In genomic region chr3:183178512-183178832, GRCh38 we compare ENCODE assay signal across 9 cellular contexts. TPM values are rescaled to one million over a fixed set of nuclear protein-coding genes. Genes with fewer than 3 reads are reported as not detected.
DNase-seq lines count a peak whose midpoint lies in the region; ATAC-seq, FAIRE-seq and TF ChIP-seq lines count a peak whose summit lies in the region.
"Had no signal": no experiment of that assay in that cellular context is flagged by ENCODE, and none has a peak within 500 bp of the region (broad histone marks: within the 10 kb centered on the region; RNA-seq: fewer than 3 reads in every experiment).

No MANE protein-coding gene starts in this region.

- peaks cover 16% of the 10 kb centered on the region for H3K4me1 ChIP-seq in astrocyte (ENCODE audit: insufficient read depth, low read length)
- peaks cover 0 to 8% (median 0%) of the 10 kb centered on the region in 4 donors for H3K4me1 ChIP-seq in right lobe of liver

- H3K4me1 Mint-ChIP-seq in T-helper 1 cell treated with Interleukin-12 subunit alpha and Interleukin-12 subunit beta and Interleukin-4 antibody, amounts not matched to agents 30 μg/mL and 1 μg/mL, for 36 hours (ENCODE audit: low read depth): peaks cover 11% of the 10 kb centered on the region
- no peaks in the 10 kb centered on the region for H3K4me1 Mint-ChIP-seq in astrocyte (ENCODE audit: low read depth, unreplicated experiment)

- peak overlapping the region; percentile 66 for H3K4me3 ChIP-seq in astrocyte (ENCODE audit: insufficient read depth, low read depth, low read length)
- H3K4me3 ChIP-seq in right lobe of liver: peak overlapping the region; percentile 26 to 38 (median 26)

- H3K4me2 ChIP-seq in astrocyte (ENCODE audit: low read length): peak overlapping the region; percentile 97

- TF ChIP-seq POLR2A in right lobe of liver (IDR thresholded peaks at IDR 0.05): no peak

- H3K27me3 Mint-ChIP-seq in T-helper 1 cell treated with Interleukin-12 subunit alpha and Interleukin-12 subunit beta and Interleukin-4 antibody, amounts not matched to agents 30 μg/mL and 1 μg/mL, for 36 hours (ENCODE audit: low read depth): peaks cover 48% of the 10 kb centered on the region
- H3K27me3 Mint-ChIP-seq in astrocyte (ENCODE audit: low read depth, unreplicated experiment): peaks cover 39% of the 10 kb centered on the region

- no peaks in the 10 kb centered on the region for H3K36me3 Mint-ChIP-seq in T-helper 1 cell treated with Interleukin-12 subunit alpha and Interleukin-12 subunit beta and Interleukin-4 antibody, amounts not matched to agents 30 μg/mL and 1 μg/mL, for 36 hours (ENCODE audit: low read depth)
- H3K36me3 Mint-ChIP-seq in astrocyte (ENCODE audit: low read depth, unreplicated experiment): no peaks in the 10 kb centered on the region

- H3K9ac ChIP-seq in astrocyte (ENCODE audit: low read length): peak overlapping the region; percentile 61

- peak overlapping the region; percentile 66 for H3K4me3 Mint-ChIP-seq in T-helper 1 cell treated with Interleukin-12 subunit alpha and Interleukin-12 subunit beta and Interleukin-4 antibody, amounts not matched to agents 30 μg/mL and 1 μg/mL, for 36 hours
- peak overlapping the region; percentile 76 for H3K4me3 Mint-ChIP-seq in astrocyte (ENCODE audit: unreplicated experiment)

- DNase-seq in T-helper 1 cell (no peak), astrocyte (ENCODE audit: low read depth) (no peak), right lobe of liver (no peak), superior temporal gyrus (ENCODE audit: extremely low spot score) (peak; percentile 27), NCI-H345 (lab: John Stamatoyannopoulos, UW) (no peak)
- DNase-seq in central memory CD4-positive, alpha-beta T cell: no peak

- H3K9me3 ChIP-seq in astrocyte (ENCODE audit: insufficient read depth, low read depth, low read length) (no peaks in the 10 kb centered on the region), right lobe of liver (no peaks in the 10 kb centered on the region)

- H3K27ac ChIP-seq in astrocyte (ENCODE audit: low read depth, low read length) (no peak overlapping the region), right lobe of liver (no peak overlapping the region)

- FAIRE-seq in astrocyte (lab: Jason Lieb, UNC): no peak

- H3K9me3 Mint-ChIP-seq in T-helper 1 cell treated with Interleukin-12 subunit alpha and Interleukin-12 subunit beta and Interleukin-4 antibody, amounts not matched to agents 30 μg/mL and 1 μg/mL, for 36 hours: no peaks in the 10 kb centered on the region
- H3K9me3 Mint-ChIP-seq in astrocyte (ENCODE audit: unreplicated experiment): no peaks in the 10 kb centered on the region

- no peaks in the 10 kb centered on the region for H3K79me2 ChIP-seq in astrocyte (ENCODE audit: insufficient read depth, low read length)

- H2AFZ ChIP-seq in astrocyte (ENCODE audit: low read depth, low read length): peak overlapping the region; percentile 88

- intact Hi-C loops in right lobe of liver (cut with DNase I): no loop called here

- ATAC-seq in right lobe of liver (no peak), GM18909 (IDR thresholded peaks at IDR 0.05; ENCODE audit: poor library complexity, unreplicated experiment) (no peak)

- WGBS in right lobe of liver (ENCODE audit: insufficient coverage, low coverage, low lambda C conversion rate, missing lambda C conversion rate): 8% methylated on average over 6 of the region's 6 CpGs

- no peak overlapping the region for H3K27ac Mint-ChIP-seq in T-helper 1 cell treated with Interleukin-12 subunit alpha and Interleukin-12 subunit beta and Interleukin-4 antibody, amounts not matched to agents 30 μg/mL and 1 μg/mL, for 36 hours
- H3K27ac Mint-ChIP-seq in astrocyte (ENCODE audit: unreplicated experiment): no peak overlapping the region

- no peak for TF ChIP-seq CTCF in astrocyte (IDR thresholded peaks at IDR 0.05; ENCODE audit: insufficient read depth, low read depth, low read length)
- no peak for TF ChIP-seq CTCF in right lobe of liver (IDR thresholded peaks at IDR 0.05)

- H3K27me3 ChIP-seq in astrocyte (ENCODE audit: insufficient read depth, low read length) (peaks cover 30% of the 10 kb centered on the region), right lobe of liver (peaks cover 6 to 13% of the 10 kb centered on the region in 2 donors)

- no peaks in the 10 kb centered on the region for H4K20me1 ChIP-seq in astrocyte (ENCODE audit: insufficient read depth, low read length)

- H3K36me3 ChIP-seq in astrocyte (ENCODE audit: insufficient read depth, low read length) (no peaks in the 10 kb centered on the region), right lobe of liver (no peaks in the 10 kb centered on the region)

RNA-seq across cellular contexts. Expression of gene LAMP3, which starts 15.9 kb away (rescaled TPM):
- total RNA-seq in astrocyte (0.67 and 1.5 TPM in 2 replicates), right lobe of liver (under 1 TPM in 4 of 6 experiments, not detected in 2; 0.13 to 0.56 (median 0.37) TPM)
- total RNA-seq: A172 had no signal
